21 cellular contexts compared by ENCODE assay signal in genomic region chr14:86540636-86541247, GRCh38.
"Had no signal": no experiment of that assay in that cellular context is flagged by ENCODE, and none has a peak within 500 bp of the region (broad histone marks: within the 10 kb centered on the region; RNA-seq: fewer than 3 reads in every experiment).

No MANE protein-coding gene starts in this region.

- H3K4me3 Mint-ChIP-seq: activated naive CD8-positive, alpha-beta T cell; activated T-helper 1 cell treated with anti-CD3 and anti-CD28 coated beads, Interleukin-12 subunit alpha, Interleukin-12 subunit beta, Interleukin-2, Interleukin-4 antibody, amounts not matched to agents 30 ng/mL and 10 ng/mL and 1 ng/mL, durations not matched to agents 14 hours and 24 hours and 36 hours; dendritic cell treated with granulocyte-macrophage colony-stimulating factor and Interleukin-4, amounts not matched to agents 40 ng/mL and 50 ng/mL, for 4 days; immature natural killer cell; naive thymus-derived CD4-positive, alpha-beta T cell; stimulated activated memory B cell treated with anti-CD40 and anti-IgM and Interleukin-4, amounts not matched to agents 10 μg/mL and 1 μg/mL and 100 μg/mL, for 72 hours; T-helper 1 cell treated with Interleukin-12 subunit alpha and Interleukin-12 subunit beta and Interleukin-4 antibody, amounts not matched to agents 30 μg/mL and 1 μg/mL, for 36 hours had no signal

- H3K4me1 Mint-ChIP-seq: immature natural killer cell; naive thymus-derived CD4-positive, alpha-beta T cell; stimulated activated memory B cell treated with anti-CD40 and anti-IgM and Interleukin-4, amounts not matched to agents 10 μg/mL and 1 μg/mL and 100 μg/mL, for 72 hours had no signal

- H3K27me3 ChIP-seq: esophagus squamous epithelium, gastrocnemius medialis, pancreas, upper lobe of right lung had no signal

- H3K36me3 Mint-ChIP-seq: activated naive CD8-positive, alpha-beta T cell; naive thymus-derived CD4-positive, alpha-beta T cell; stimulated activated memory B cell treated with anti-CD40 and anti-IgM and Interleukin-4, amounts not matched to agents 10 μg/mL and 1 μg/mL and 100 μg/mL, for 72 hours had no signal

- H3K4me1 ChIP-seq: esophagus squamous epithelium, gastrocnemius medialis, pancreas, upper lobe of right lung had no signal

- ATAC-seq: gastrocnemius medialis; left ventricle myocardium superior; naive thymus-derived CD4-positive, alpha-beta T cell; pancreas; sciatic nerve; stimulated activated memory B cell treated with anti-CD40 and anti-IgM and Interleukin-4, amounts not matched to agents 10 μg/mL and 1 μg/mL and 100 μg/mL, for 72 hours; upper lobe of right lung had no signal

- H3K27me3 Mint-ChIP-seq: activated naive CD8-positive, alpha-beta T cell; dendritic cell treated with granulocyte-macrophage colony-stimulating factor and Interleukin-4, amounts not matched to agents 40 ng/mL and 50 ng/mL, for 4 days; naive thymus-derived CD4-positive, alpha-beta T cell; stimulated activated memory B cell treated with anti-CD40 and anti-IgM and Interleukin-4, amounts not matched to agents 10 μg/mL and 1 μg/mL and 100 μg/mL, for 72 hours had no signal

- H3K4me3 ChIP-seq: esophagus squamous epithelium, gastrocnemius medialis, pancreas, thoracic aorta, upper lobe of right lung had no signal

- H3K9me3 Mint-ChIP-seq: activated T-helper 1 cell treated with anti-CD3 and anti-CD28 coated beads, Interleukin-12 subunit alpha, Interleukin-12 subunit beta, Interleukin-2, Interleukin-4 antibody, amounts not matched to agents 30 ng/mL and 10 ng/mL and 1 ng/mL, durations not matched to agents 14 hours and 24 hours and 36 hours; dendritic cell treated with granulocyte-macrophage colony-stimulating factor and Interleukin-4, amounts not matched to agents 40 ng/mL and 50 ng/mL, for 4 days; T-helper 1 cell treated with Interleukin-12 subunit alpha and Interleukin-12 subunit beta and Interleukin-4 antibody, amounts not matched to agents 30 μg/mL and 1 μg/mL, for 36 hours had no signal

- H3K9me3 ChIP-seq: esophagus squamous epithelium, gastrocnemius medialis, pancreas, thoracic aorta, upper lobe of right lung had no signal

- DNase-seq: activated CD4-positive, CD25-positive, alpha-beta regulatory T cell treated with anti-CD3 and anti-CD28 coated beads, Interleukin-2, amount 50 U/mL, for 72 hours; activated T-cell treated with anti-CD3 and anti-CD28 coated beads for 4 hours; amniotic stem cell; effector CD8-positive, alpha-beta T cell; esophagus squamous epithelium; gastrocnemius medialis; immature natural killer cell; kidney glomerular epithelial cell; left ventricle myocardium superior; mesenchymal stem cell; naive thymus-derived CD4-positive, alpha-beta T cell; pancreas; stimulated activated CD4-positive, alpha-beta T cell treated with anti-CD3 and anti-CD28 coated beads, Interleukin-4, amount 100 ng/mL, for 4 hours; upper lobe of right lung had no signal

- H3K27ac Mint-ChIP-seq: activated naive CD8-positive, alpha-beta T cell; activated T-helper 1 cell treated with anti-CD3 and anti-CD28 coated beads, Interleukin-12 subunit alpha, Interleukin-12 subunit beta, Interleukin-2, Interleukin-4 antibody, amounts not matched to agents 30 ng/mL and 10 ng/mL and 1 ng/mL, durations not matched to agents 14 hours and 24 hours and 36 hours; dendritic cell treated with granulocyte-macrophage colony-stimulating factor and Interleukin-4, amounts not matched to agents 40 ng/mL and 50 ng/mL, for 4 days; immature natural killer cell; naive thymus-derived CD4-positive, alpha-beta T cell; stimulated activated memory B cell treated with anti-CD40 and anti-IgM and Interleukin-4, amounts not matched to agents 10 μg/mL and 1 μg/mL and 100 μg/mL, for 72 hours; T-helper 1 cell treated with Interleukin-12 subunit alpha and Interleukin-12 subunit beta and Interleukin-4 antibody, amounts not matched to agents 30 μg/mL and 1 μg/mL, for 36 hours had no signal

- H3K36me3 ChIP-seq: esophagus squamous epithelium, gastrocnemius medialis, pancreas, thoracic aorta, upper lobe of right lung had no signal

- H3K27ac ChIP-seq: esophagus squamous epithelium, gastrocnemius medialis, pancreas, thoracic aorta, upper lobe of right lung had no signal
